ENCODE assay signal across 1 cellular context in genomic region chr17:67246398-67246647, GRCh38.
TF ChIP-seq lines count a peak whose summit lies in the region.

No MANE protein-coding gene starts in this region.

TF ChIP-seq in HepG2, 621 proteins besides CTCF, POLR2A, EP300 and RAD21 (continued from another document):
- no peak for TF ChIP-seq ATF6 (CRISPR knock-in tag; conservative IDR thresholded peaks at IDR 0.05)
- no peak for TF ChIP-seq POGK (CRISPR knock-in tag; conservative IDR thresholded peaks at IDR 0.05)
- no peak for TF ChIP-seq HES4 (CRISPR knock-in tag; IDR thresholded peaks at IDR 0.05; ENCODE audit: borderline replicate concordance)
- no peak for TF ChIP-seq ZNF660 (CRISPR knock-in tag; IDR thresholded peaks at IDR 0.05; ENCODE audit: borderline replicate concordance, low read depth)
- TF ChIP-seq ZNF124 (CRISPR knock-in tag; IDR thresholded peaks at IDR 0.05), result no peak
- no peak for TF ChIP-seq PAX8 (CRISPR knock-in tag; IDR thresholded peaks at IDR 0.05; ENCODE audit: borderline replicate concordance)
- no peak for TF ChIP-seq ZNF597 (CRISPR knock-in tag; IDR thresholded peaks at IDR 0.05)
- no peak for TF ChIP-seq E2F5 (CRISPR knock-in tag; conservative IDR thresholded peaks at IDR 0.05)
- TF ChIP-seq RELA (CRISPR knock-in tag; IDR thresholded peaks at IDR 0.05), result no peak
- no peak for TF ChIP-seq ZBTB2 (CRISPR knock-in tag; IDR thresholded peaks at IDR 0.05; ENCODE audit: low read depth)
- TF ChIP-seq NFYB (CRISPR knock-in tag; IDR thresholded peaks at IDR 0.05), result no peak
- no peak for TF ChIP-seq ZNF850 (CRISPR knock-in tag; conservative IDR thresholded peaks at IDR 0.05)
- no peak for TF ChIP-seq SRSF1 (optimal IDR thresholded peaks at IDR 0.05; ENCODE audit: low read depth, low read length)
- 0 out of 2 replicates have a peak, but pooled peaks have one; percentile 1 for TF ChIP-seq GTF3A (CRISPR knock-in tag; conservative IDR thresholded peaks at IDR 0.05)
- TF ChIP-seq NFKB2 (CRISPR knock-in tag; IDR thresholded peaks at IDR 0.05; ENCODE audit: borderline replicate concordance), result no peak
- no peak for TF ChIP-seq ZNF513 (CRISPR knock-in tag; conservative IDR thresholded peaks at IDR 0.05)
- TF ChIP-seq GRHL1 (CRISPR knock-in tag; conservative IDR thresholded peaks at IDR 0.05), result no peak
- TF ChIP-seq FOXK1 (CRISPR knock-in tag; IDR thresholded peaks at IDR 0.05; ENCODE audit: borderline replicate concordance, low read depth), result no peak
- 0 out of 2 replicates have a peak, but pooled peaks have one; percentile 0 for TF ChIP-seq ZNF747 (CRISPR knock-in tag; IDR thresholded peaks at IDR 0.05; ENCODE audit: borderline replicate concordance)
- TF ChIP-seq TFDP2 (CRISPR knock-in tag; IDR thresholded peaks at IDR 0.05), result no peak
- TF ChIP-seq MIER3 (CRISPR knock-in tag; IDR thresholded peaks at IDR 0.05; ENCODE audit: borderline replicate concordance), result no peak
- TF ChIP-seq ZKSCAN1 (IDR thresholded peaks at IDR 0.05; ENCODE audit: low read length), result no peak
- no peak for TF ChIP-seq FOXK2 (IDR thresholded peaks at IDR 0.05)
- no peak for TF ChIP-seq ZNF430 (CRISPR knock-in tag; IDR thresholded peaks at IDR 0.05)
- no peak for TF ChIP-seq ZNF672 (CRISPR knock-in tag; IDR thresholded peaks at IDR 0.05)
- no peak for TF ChIP-seq MZF1 (CRISPR knock-in tag; IDR thresholded peaks at IDR 0.05; ENCODE audit: borderline replicate concordance)
- no peak for TF ChIP-seq ZNF441 (CRISPR knock-in tag; IDR thresholded peaks at IDR 0.05; ENCODE audit: borderline replicate concordance)
- TF ChIP-seq ZNF256 (CRISPR knock-in tag; conservative IDR thresholded peaks at IDR 0.05), result no peak
- 0 out of 2 replicates have a peak, but pooled peaks have one; percentile 13 for TF ChIP-seq ZNF136 (CRISPR knock-in tag; IDR thresholded peaks at IDR 0.05; ENCODE audit: low read depth)
- no peak for TF ChIP-seq MAX (IDR thresholded peaks at IDR 0.05)
- no peak for TF ChIP-seq ZNF564 (CRISPR knock-in tag; IDR thresholded peaks at IDR 0.05)
- TF ChIP-seq FOXA3 (CRISPR knock-in tag; IDR thresholded peaks at IDR 0.05), result no peak
- no peak for TF ChIP-seq ZSCAN20 (CRISPR knock-in tag; IDR thresholded peaks at IDR 0.05; ENCODE audit: borderline replicate concordance)
- TF ChIP-seq ATF7-NPFF (CRISPR knock-in tag; IDR thresholded peaks at IDR 0.05; ENCODE audit: low read depth), result no peak
- no peak for TF ChIP-seq SMAD3 (CRISPR knock-in tag; IDR thresholded peaks at IDR 0.05)
- TF ChIP-seq ZFP36 (IDR thresholded peaks at IDR 0.05; ENCODE audit: borderline replicate concordance, low read depth, low read length, partially characterized antibody), result no peak
- no peak for TF ChIP-seq ZNF652 (CRISPR knock-in tag; IDR thresholded peaks at IDR 0.05; ENCODE audit: borderline replicate concordance, low read depth)
- TF ChIP-seq FLYWCH1 (CRISPR knock-in tag; IDR thresholded peaks at IDR 0.05), result no peak
- TF ChIP-seq HOMEZ (CRISPR knock-in tag; IDR thresholded peaks at IDR 0.05; ENCODE audit: low read depth), result no peak
- no peak for TF ChIP-seq SKI (IDR thresholded peaks at IDR 0.05; ENCODE audit: partially characterized antibody)
- no peak for TF ChIP-seq DMTF1 (CRISPR knock-in tag; IDR thresholded peaks at IDR 0.05)
